1 cellular context compared by ENCODE assay signal in genomic region chr9:105333811-105334210, GRCh38.
TF ChIP-seq lines count a peak whose summit lies in the region.

No MANE protein-coding gene starts in this region.

TF ChIP-seq in GM23338, 12 proteins besides CTCF, POLR2A, EP300 and RAD21 (continued from another document):
- TF ChIP-seq, protein P1, sequence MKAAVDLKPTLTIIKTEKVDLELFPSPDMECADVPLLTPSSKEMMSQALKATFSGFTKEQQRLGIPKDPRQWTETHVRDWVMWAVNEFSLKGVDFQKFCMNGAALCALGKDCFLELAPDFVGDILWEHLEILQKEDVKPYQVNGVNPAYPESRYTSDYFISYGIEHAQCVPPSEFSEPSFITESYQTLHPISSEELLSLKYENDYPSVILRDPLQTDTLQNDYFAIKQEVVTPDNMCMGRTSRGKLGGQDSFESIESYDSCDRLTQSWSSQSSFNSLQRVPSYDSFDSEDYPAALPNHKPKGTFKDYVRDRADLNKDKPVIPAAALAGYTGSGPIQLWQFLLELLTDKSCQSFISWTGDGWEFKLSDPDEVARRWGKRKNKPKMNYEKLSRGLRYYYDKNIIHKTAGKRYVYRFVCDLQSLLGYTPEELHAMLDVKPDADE (IDR thresholded peaks at IDR 0.05): no peak
- TF ChIP-seq STAT1 (IDR thresholded peaks at IDR 0.05; ENCODE audit: unreplicated experiment) (no peak), ZNF462 (CRISPR knock-in tag; IDR thresholded peaks at IDR 0.05) (no peak), JUNB (IDR thresholded peaks at IDR 0.05; ENCODE audit: unreplicated experiment) (no peak), NANOG (IDR thresholded peaks at IDR 0.05; ENCODE audit: borderline replicate concordance) (no peak), EZH2 (IDR thresholded peaks at IDR 0.05; ENCODE audit: low read depth, unreplicated experiment) (no peak), ZNF331 (CRISPR knock-in tag; IDR thresholded peaks at IDR 0.05; ENCODE audit: low read depth) (no peak), REST (IDR thresholded peaks at IDR 0.05; ENCODE audit: unreplicated experiment) (no peak)
